Comparison of ENCODE assay signal across 22 cellular contexts in genomic region chr16:66318505-66318904, GRCh38. TPM values are rescaled to one million over a fixed set of nuclear protein-coding genes. Genes with fewer than 3 reads are reported as not detected.
"Had no signal": no experiment of that assay in that cellular context is flagged by ENCODE, and none has a peak within 500 bp of the region (broad histone marks: within the 10 kb centered on the region; RNA-seq: fewer than 3 reads in every experiment).

No MANE protein-coding gene starts in this region.

- H3K4me1 ChIP-seq: foreskin keratinocyte, psoas muscle had no signal

- H3K36me3 ChIP-seq: esophagus muscularis mucosa, gastroesophageal sphincter, heart left ventricle, ovary, sigmoid colon, stomach, thyroid gland, vagina had no signal

- DNase-seq: effector memory CD4-positive, alpha-beta T cell; foreskin keratinocyte; heart left ventricle; kidney; natural killer cell; occipital lobe; ovary; psoas muscle; right cardiac atrium; sigmoid colon; stimulated activated CD4-positive, alpha-beta T cell treated with anti-CD3 and anti-CD28 coated beads, Interleukin-2, amount 100 ng/mL, for 24 hours; stimulated activated CD4-positive, alpha-beta T cell treated with anti-CD3 and anti-CD28 coated beads, Interleukin-4, amount 100 ng/mL, for 24 hours; stimulated activated naive CD4-positive, alpha-beta T cell treated with Interleukin-2 at 50 U/mL for 16 hours; stomach; thyroid gland; trophoblast cell had no signal

- H3K27me3 ChIP-seq: esophagus muscularis mucosa, gastroesophageal sphincter, heart left ventricle, hepatocyte, ovary, sigmoid colon, stomach, thyroid gland, vagina had no signal

- H3K4me3 ChIP-seq: esophagus muscularis mucosa, gastroesophageal sphincter, heart left ventricle, hepatocyte, lung, ovary, psoas muscle, sigmoid colon, stomach, thyroid gland, vagina had no signal

- H3K9me3 ChIP-seq: esophagus muscularis mucosa, gastroesophageal sphincter, heart left ventricle, ovary, psoas muscle, sigmoid colon, stomach, thyroid gland, vagina had no signal

RNA-seq across cellular contexts. Expression of gene CDH5, which starts 48.0 kb away (rescaled TPM):
- total RNA-seq: fibroblast of lung, natural killer cell had no signal
